ENCODE assay signal across 1 cellular context in genomic region chr19:34169475-34170199, GRCh38.
A peak's percentile ranks its signal among the peaks of the same experiment; 100 is the strongest.
TF ChIP-seq lines count a peak whose summit lies in the region.

No MANE protein-coding gene starts in this region.

TF ChIP-seq in A549, 52 proteins besides CTCF, POLR2A, EP300 and RAD21:
- TF ChIP-seq BCL3 (IDR thresholded peaks at IDR 0.05): 0 out of 3 replicates have a peak, but pooled peaks have one; percentile 16
TF ChIP-seq in A549: peak in this region for 1; not testable (repeated sequence) for 51.
